In genomic region chr13:52984881-52985363, GRCh38 we compare ENCODE assay signal across 30 cellular contexts.
"Had no signal": no experiment of that assay in that cellular context is flagged by ENCODE, and none has a peak within 500 bp of the region (broad histone marks: within the 10 kb centered on the region; RNA-seq: fewer than 3 reads in every experiment).

No MANE protein-coding gene starts in this region.

- ATAC-seq: activated CD4-positive, alpha-beta T cell treated with anti-CD3 and anti-CD28 coated beads for 36 hours; activated CD4-positive, CD25-positive, alpha-beta regulatory T cell treated with anti-CD3 and anti-CD28 coated beads, Interleukin-2, amount 50 U/mL, for 24 hours; activated CD8-positive, alpha-beta memory T cell treated with anti-CD3 and anti-CD28 coated beads, Interleukin-2, amount 10 ng/mL, durations not matched to agents 7 days and 5 days; activated CD8-positive, alpha-beta T cell treated with anti-CD3 and anti-CD28 coated beads, Interleukin-2, amount 10 ng/mL, durations not matched to agents 7 days and 5 days; activated naive CD4-positive, alpha-beta T cell treated with anti-CD3 and anti-CD28 coated beads, Interleukin-2, amount 50 U/mL, for 72 hours; body of pancreas; WTC11 had no signal

- DNase-seq: activated CD4-positive, alpha-beta memory T cell treated with anti-CD3 and anti-CD28 coated beads, Interleukin-2, amount 10 ng/mL, durations not matched to agents 7 days and 5 days; activated CD4-positive, alpha-beta T cell treated with anti-CD3 and anti-CD28 coated beads for 1 hour; activated CD4-positive, alpha-beta T cell treated with anti-CD3 and anti-CD28 coated beads for 36 hours; activated CD4-positive, alpha-beta T cell treated with anti-CD3 and anti-CD28 coated beads for 48 hours; activated CD4-positive, alpha-beta T cell treated with anti-CD3 and anti-CD28 coated beads, Interleukin-2, amount 10 ng/mL, durations not matched to agents 7 days and 5 days; activated CD4-positive, alpha-beta T cell treated with anti-CD3 and anti-CD28 coated beads, Interleukin-2, amount 50 U/mL, for 48 hours; activated CD4-positive, CD25-positive, alpha-beta regulatory T cell; activated CD8-positive, alpha-beta memory T cell treated with anti-CD3 and anti-CD28 coated beads for 24 hours; activated CD8-positive, alpha-beta memory T cell treated with anti-CD3 and anti-CD28 coated beads, Interleukin-2, amount 10 ng/mL, durations not matched to agents 7 days and 5 days; activated CD8-positive, alpha-beta memory T cell treated with anti-CD3 and anti-CD28 coated beads, Interleukin-2, amount 50 U/mL, for 48 hours; activated CD8-positive, alpha-beta T cell treated with anti-CD3 and anti-CD28 coated beads, Interleukin-2, amount 10 ng/mL, durations not matched to agents 7 days and 5 days; activated effector memory CD4-positive, alpha-beta T cell treated with Interleukin-2 at 50 U/mL for 16 hours; activated gamma-delta T cell; activated naive CD4-positive, alpha-beta T cell treated with anti-CD3 and anti-CD28 coated beads for 36 hours; activated naive CD4-positive, alpha-beta T cell treated with anti-CD3 and anti-CD28 coated beads, Interleukin-2, amount 50 U/mL, for 16 hours; activated naive CD8-positive, alpha-beta T cell treated with anti-CD3 and anti-CD28 coated beads for 36 hours; activated T-cell treated with anti-CD3 and anti-CD28 coated beads, Interleukin-2, amount 50 U/mL, for 24 hours; activated T-cell treated with anti-CD3 and anti-CD28 coated beads, Interleukin-2, amount 50 U/mL, for 48 hours; adrenal gland; amniotic stem cell; aorta; body of pancreas; brain microvascular endothelial cell; central memory CD4-positive, alpha-beta T cell; T-helper 2 cell; T-helper 9 cell; WERI-Rb-1 had no signal
